12 cellular contexts compared by ENCODE assay signal in genomic region chr6:34240329-34241248, GRCh38. TPM values are rescaled to one million over a fixed set of nuclear protein-coding genes. Genes with fewer than 3 reads are reported as not detected.
DNase-seq lines count a peak whose midpoint lies in the region; ATAC-seq and TF ChIP-seq lines count a peak whose summit lies in the region.
"Had no signal": no experiment of that assay in that cellular context is flagged by ENCODE, and none has a peak within 500 bp of the region (broad histone marks: within the 10 kb centered on the region; RNA-seq: fewer than 3 reads in every experiment).

No MANE protein-coding gene starts in this region.

- intact Hi-C loops in activated naive CD4-positive, alpha-beta T cell treated with anti-CD3 and anti-CD28 coated beads for 36 hours (cut with micrococcal nuclease): loop anchor here (10.0 kb wide), 1 partner anchor 1046 kb away; the partner anchor contains the start of gene COL11A2

- ATAC-seq in stimulated activated naive CD8-positive, alpha-beta T cell treated with anti-CD3 and anti-CD28 coated beads, Interleukin-15, amount 100 ng/mL, for 72 hours: no peak
- ATAC-seq in HG02885 (IDR thresholded peaks at IDR 0.05; ENCODE audit: poor library complexity, unreplicated experiment): no peak

- DNase-seq in activated naive CD4-positive, alpha-beta T cell treated with anti-CD3 and anti-CD28 coated beads for 36 hours: no peak
- DNase-seq in activated naive CD4-positive, alpha-beta T cell (lab: John Stamatoyannopoulos, UW): no peak
- DNase-seq in WERI-Rb-1 (peak; percentile 29), fibroblast of mammary gland (ENCODE audit: low read depth) (no peak), NCI-H748 treated with DMSO at 0.1 percent for 48 hours (lab: John Stamatoyannopoulos, UW) (no peak)
- no peak for DNase-seq in stimulated activated naive CD8-positive, alpha-beta T cell treated with anti-CD3 and anti-CD28 coated beads, Interleukin-15, amount 100 ng/mL, for 72 hours
- no peak for DNase-seq in stimulated activated naive CD4-positive, alpha-beta T cell treated with Interleukin-2 at 50 U/mL for 16 hours (lab: John Stamatoyannopoulos, UW)
- DNase-seq: islet precursor cell, NCI-H2029 had no signal

- peaks cover 62% of the 10 kb centered on the region for H3K36me3 Mint-ChIP-seq in activated naive CD4-positive, alpha-beta T cell treated with anti-CD3 and anti-CD28 coated beads for 36 hours (ENCODE audit: low read depth)

- no peaks in the 10 kb centered on the region for H3K9me3 ChIP-seq in WERI-Rb-1 (ENCODE audit: severe bottlenecking)
- H3K9me3 ChIP-seq: SJSA1 had no signal

- peak overlapping the region; percentile 97 for H3K27ac Mint-ChIP-seq in activated naive CD4-positive, alpha-beta T cell treated with anti-CD3 and anti-CD28 coated beads for 36 hours
- peak overlapping the region in 1 of 2 donors; percentile 57 for H3K27ac Mint-ChIP-seq in stimulated activated naive CD8-positive, alpha-beta T cell treated with anti-CD3 and anti-CD28 coated beads, Interleukin-15, amount 100 ng/mL, for 72 hours

- no peaks in the 10 kb centered on the region for H3K9me3 Mint-ChIP-seq in activated naive CD4-positive, alpha-beta T cell treated with anti-CD3 and anti-CD28 coated beads for 36 hours
- no peaks in the 10 kb centered on the region for H3K9me3 Mint-ChIP-seq in stimulated activated naive CD8-positive, alpha-beta T cell treated with anti-CD3 and anti-CD28 coated beads, Interleukin-15, amount 100 ng/mL, for 72 hours

- H3K27me3 Mint-ChIP-seq in activated naive CD4-positive, alpha-beta T cell treated with anti-CD3 and anti-CD28 coated beads for 36 hours (ENCODE audit: low read depth): no peaks in the 10 kb centered on the region
- no peaks in the 10 kb centered on the region for H3K27me3 Mint-ChIP-seq in stimulated activated naive CD8-positive, alpha-beta T cell treated with anti-CD3 and anti-CD28 coated beads, Interleukin-15, amount 100 ng/mL, for 72 hours

- no peak for TF ChIP-seq CTCF in WERI-Rb-1 (IDR thresholded peaks at IDR 0.05; ENCODE audit: low read depth, low read length)
- TF ChIP-seq CTCF in fibroblast of mammary gland (conservative IDR thresholded peaks at IDR 0.05; ENCODE audit: control insufficient read depth, insufficient read depth, low read depth, low read length): no peak

- H3K4me3 ChIP-seq in WERI-Rb-1 (ENCODE audit: low read depth, low read length) (no peak overlapping the region), fibroblast of mammary gland (ENCODE audit: control insufficient read depth, low read depth, low read length) (peak overlapping the region; percentile 79)
- H3K4me3 ChIP-seq: SJSA1 had no signal

- no peaks in the 10 kb centered on the region for H3K27me3 ChIP-seq in WERI-Rb-1 (ENCODE audit: insufficient read depth, low read depth, severe bottlenecking)
- H3K27me3 ChIP-seq: SJSA1 had no signal

- peaks cover 70% of the 10 kb centered on the region for H3K36me3 ChIP-seq in WERI-Rb-1

- peaks cover 76% of the 10 kb centered on the region for H3K4me1 Mint-ChIP-seq in activated naive CD4-positive, alpha-beta T cell treated with anti-CD3 and anti-CD28 coated beads for 36 hours (ENCODE audit: low read depth)
- peaks cover 84% of the 10 kb centered on the region for H3K4me1 Mint-ChIP-seq in stimulated activated naive CD8-positive, alpha-beta T cell treated with anti-CD3 and anti-CD28 coated beads, Interleukin-15, amount 100 ng/mL, for 72 hours

- H3K27ac ChIP-seq in WERI-Rb-1: peak overlapping the region; percentile 99
- H3K27ac ChIP-seq: C4-2B, SJSA1 had no signal

- CTCF ChIA-PET in activated naive CD4-positive, alpha-beta T cell treated with anti-CD3 and anti-CD28 coated beads for 36 hours (lab: Charles Lee): interaction anchor here (1.5 kb wide), 1 partner anchor 45 kb away, joined by 11 read pairs; no protein-coding TSS in a partner anchor

- H3K4me3 Mint-ChIP-seq in activated naive CD4-positive, alpha-beta T cell treated with anti-CD3 and anti-CD28 coated beads for 36 hours: no peak overlapping the region
- H3K4me3 Mint-ChIP-seq in stimulated activated naive CD8-positive, alpha-beta T cell treated with anti-CD3 and anti-CD28 coated beads, Interleukin-15, amount 100 ng/mL, for 72 hours: peak overlapping the region; percentile 35 to 95

RNA-seq across cellular contexts. Expression of gene HMGA1, which starts 3.9 kb away (rescaled TPM):
- total RNA-seq in activated naive CD4-positive, alpha-beta T cell treated with anti-CD3 and anti-CD28 coated beads for 36 hours: 100 to 1,000 TPM; 705 to 712 TPM

RNA-seq across cellular contexts. Expression of gene SMIM29, which starts 8.2 kb away (rescaled TPM):
- total RNA-seq in activated naive CD4-positive, alpha-beta T cell treated with anti-CD3 and anti-CD28 coated beads for 36 hours: 10 to 100 TPM; 11.7 to 13.8 TPM
